In the genomic region with DNA sequence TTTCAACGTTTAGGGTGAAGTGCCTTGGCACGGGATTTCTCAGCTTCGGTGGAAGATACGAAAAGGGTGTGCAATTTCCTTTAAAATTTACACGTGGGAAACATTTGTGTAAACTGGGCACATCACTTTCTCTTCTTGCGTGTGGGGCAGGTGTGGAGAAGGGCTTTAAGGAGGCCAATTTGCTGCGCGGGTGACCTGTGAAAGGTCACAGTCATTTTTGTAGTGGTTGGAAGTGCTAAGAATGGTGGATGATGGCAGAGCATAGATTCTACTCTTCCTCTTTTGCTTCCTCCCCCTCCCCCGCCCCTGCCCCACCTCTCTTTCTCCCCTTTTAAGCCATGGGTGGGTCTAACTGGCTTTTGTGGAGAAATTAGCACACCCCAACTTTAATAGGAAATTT, we compare ENCODE assay signal across 8 cellular contexts. TPM values are rescaled to one million over a fixed set of nuclear protein-coding genes. Genes with fewer than 3 reads are reported as not detected.
A peak's percentile ranks its signal among the peaks of the same experiment; 100 is the strongest.
DNase-seq lines count a peak whose midpoint lies in the region; ATAC-seq and TF ChIP-seq lines count a peak whose summit lies in the region.

No MANE protein-coding gene starts in this region.

- H3K9me3 ChIP-seq in iPS-18c (ENCODE audit: control insufficient read depth, insufficient read depth, low read length), result no peaks in the 10 kb centered on the region

- DNase-seq in NCI-H748 (lab: John Stamatoyannopoulos, UW; ENCODE audit: unreplicated experiment) (peak; percentile 60), NCI-H748 treated with DMSO at 0.1 percent for 48 hours (lab: John Stamatoyannopoulos, UW) (no peak), activated B cell treated with CpG ODN at 0.5 μM for 24 hours (no peak), hippocampal formation (lab: John Stamatoyannopoulos, UW) (no peak), NCI-H226 (no peak)
- DNase-seq in stimulated activated effector memory CD8-positive, alpha-beta T cell treated with anti-CD3 and anti-CD28 coated beads, Interleukin-12 subunit alpha, Interleukin-12 subunit beta, amount 100 ng/mL, for 72 hours (ENCODE audit: low spot score in 2 of 2), result no peak
- DNase-seq in stimulated activated CD4-positive, alpha-beta T cell treated with anti-CD3 and anti-CD28 coated beads, Interleukin-2, amount 100 ng/mL, for 24 hours, result no peak

- POLR2A ChIA-PET in activated B cell treated with CpG ODN at 0.5 μM for 24 hours (lab: Charles Lee), result no interaction called here

- H3K4me1 Mint-ChIP-seq in activated B cell treated with CpG ODN at 0.5 μM for 24 hours, result peaks cover 28% of the 10 kb centered on the region
- H3K4me1 Mint-ChIP-seq in stimulated activated effector memory CD8-positive, alpha-beta T cell treated with anti-CD3 and anti-CD28 coated beads, Interleukin-12 subunit alpha, Interleukin-12 subunit beta, amount 100 ng/mL, for 72 hours, result peaks cover 14% of the 10 kb centered on the region

- no peak for TF ChIP-seq CTCF in activated B cell treated with CpG ODN at 0.5 μM for 24 hours (IDR thresholded peaks at IDR 0.05)

- H3K4me3 ChIP-seq in iPS-18c (ENCODE audit: insufficient read depth, low read depth, low read length), result peak overlapping the region; percentile 56

- intact Hi-C loops in activated B cell treated with CpG ODN at 0.5 μM for 24 hours (cut with micrococcal nuclease), result no loop called here

- H3K27me3 Mint-ChIP-seq in activated B cell treated with CpG ODN at 0.5 μM for 24 hours, result peaks cover 32% of the 10 kb centered on the region

- H3K36me3 Mint-ChIP-seq in activated B cell treated with CpG ODN at 0.5 μM for 24 hours (ENCODE audit: low read depth), result no peaks in the 10 kb centered on the region
- H3K36me3 Mint-ChIP-seq in stimulated activated effector memory CD8-positive, alpha-beta T cell treated with anti-CD3 and anti-CD28 coated beads, Interleukin-12 subunit alpha, Interleukin-12 subunit beta, amount 100 ng/mL, for 72 hours, result no peaks in the 10 kb centered on the region

- ATAC-seq in activated B cell treated with CpG ODN at 0.5 μM for 24 hours (ENCODE audit: low read depth), result no peak
- ATAC-seq in stimulated activated effector memory CD8-positive, alpha-beta T cell treated with anti-CD3 and anti-CD28 coated beads, Interleukin-12 subunit alpha, Interleukin-12 subunit beta, amount 100 ng/mL, for 72 hours, result peak; percentile 65

- H3K4me3 Mint-ChIP-seq in activated B cell treated with CpG ODN at 0.5 μM for 24 hours, result peak overlapping the region; percentile 77
- peak overlapping the region; percentile 66 for H3K4me3 Mint-ChIP-seq in stimulated activated effector memory CD8-positive, alpha-beta T cell treated with anti-CD3 and anti-CD28 coated beads, Interleukin-12 subunit alpha, Interleukin-12 subunit beta, amount 100 ng/mL, for 72 hours

- peaks cover 2% of the 10 kb centered on the region for H3K9me3 Mint-ChIP-seq in activated B cell treated with CpG ODN at 0.5 μM for 24 hours
- no peaks in the 10 kb centered on the region for H3K9me3 Mint-ChIP-seq in stimulated activated effector memory CD8-positive, alpha-beta T cell treated with anti-CD3 and anti-CD28 coated beads, Interleukin-12 subunit alpha, Interleukin-12 subunit beta, amount 100 ng/mL, for 72 hours

- CTCF ChIA-PET in activated B cell treated with CpG ODN at 0.5 μM for 24 hours (lab: Charles Lee), result no interaction called here

- no peak overlapping the region for H3K27ac Mint-ChIP-seq in activated B cell treated with CpG ODN at 0.5 μM for 24 hours
- H3K27ac Mint-ChIP-seq in stimulated activated effector memory CD8-positive, alpha-beta T cell treated with anti-CD3 and anti-CD28 coated beads, Interleukin-12 subunit alpha, Interleukin-12 subunit beta, amount 100 ng/mL, for 72 hours, result no peak overlapping the region

RNA-seq across cellular contexts. Expression of a gene that starts 7.2 kb away (rescaled TPM):
- total RNA-seq in activated B cell treated with CpG ODN at 0.5 μM for 24 hours, result not detected in 2 replicates
